ENCODE assay signal across 20 cellular contexts in genomic region chr5:146620031-146620662, GRCh38.
DNase-seq lines count a peak whose midpoint lies in the region; FAIRE-seq and TF ChIP-seq lines count a peak whose summit lies in the region.
"Had no signal": no experiment of that assay in that cellular context is flagged by ENCODE, and none has a peak within 500 bp of the region (broad histone marks: within the 10 kb centered on the region; RNA-seq: fewer than 3 reads in every experiment).

No MANE protein-coding gene starts in this region.

- H2BK120ac ChIP-seq in H9 (ENCODE audit: low read depth, low read length, poor library complexity, severe bottlenecking), result no peak overlapping the region

- no peak overlapping the region for H2AK5ac ChIP-seq in H9 (ENCODE audit: insufficient read length, low read length)

- H2BK5ac ChIP-seq in H9 (ENCODE audit: insufficient read length, low read length), result no peak overlapping the region

- FAIRE-seq in D721Med (lab: Jason Lieb, UNC), result no peak
- FAIRE-seq: G401.6 had no signal

- in situ Hi-C loops in G401 (cut with HindIII; ENCODE audit: low sequenced_read_pairs) (no loop called here), GM23248 (cut with MboI) (no loop called here)

- H2AFZ ChIP-seq in H9 (ENCODE audit: low read length) (no peak overlapping the region), GM23248 (no peak overlapping the region)

- H3K4me3 ChIP-seq in dorsolateral prefrontal cortex (no peak overlapping the region), GM23248 (no peak overlapping the region)
- H3K4me3 ChIP-seq: SK-N-MC had no signal

- no peak overlapping the region for H3K23ac ChIP-seq in H9 (ENCODE audit: insufficient read length, low read depth, low read length)

- TF ChIP-seq CTCF in H9 (conservative IDR thresholded peaks at IDR 0.05) (no peak), dorsolateral prefrontal cortex (IDR thresholded peaks at IDR 0.05 in 54 of 56, conservative IDR thresholded peaks at IDR 0.05 in 2 of 56; ENCODE audit: low read depth in 1 of 56, partially characterized antibody in 56 of 56) (no peak), D721Med (IDR thresholded peaks at IDR 0.05; ENCODE audit: insufficient read depth, missing control alignments) (no peak)

- no peak overlapping the region for H3K4me2 ChIP-seq in H9 (ENCODE audit: insufficient read depth, insufficient read length, low read length)
- no peak overlapping the region for H3K4me2 ChIP-seq in GM23248 (ENCODE audit: unreplicated experiment)

- H3K79me1 ChIP-seq in H9 (ENCODE audit: insufficient read depth, low read depth, low read length, poor library complexity, severe bottlenecking), result no peaks in the 10 kb centered on the region

- H3K23me2 ChIP-seq in H9 (ENCODE audit: insufficient read length, low read depth, low read length, poor library complexity, severe bottlenecking), result no peaks in the 10 kb centered on the region

- H2BK20ac ChIP-seq in H9 (ENCODE audit: low read depth, low read length, poor library complexity, severe bottlenecking), result no peak overlapping the region

- no peaks in the 10 kb centered on the region for H3F3A ChIP-seq in GM23248 (ENCODE audit: insufficient read depth)

- H2BK12ac ChIP-seq in H9 (ENCODE audit: insufficient read length, low read depth, low read length), result no peak overlapping the region

- no peak overlapping the region for H3K18ac ChIP-seq in H9 (ENCODE audit: insufficient read length, low read depth, low read length)

- H3K4me1 ChIP-seq in H9 (ENCODE audit: insufficient read depth, low read length), result no peaks in the 10 kb centered on the region; the same call in 1 of the 2 replicates
- no peaks in the 10 kb centered on the region for H3K4me1 ChIP-seq in GM23248 (ENCODE audit: insufficient read depth)
- H3K4me1 ChIP-seq: BE2C had no signal

- DNase-seq in G401 (ENCODE audit: low spot score), result peak; percentile 77
- DNase-seq in H9, result no peak
- peak; percentile 61 for DNase-seq in NCI-H748 (lab: John Stamatoyannopoulos, UW; ENCODE audit: unreplicated experiment)
- DNase-seq in dorsolateral prefrontal cortex, result peak in 1 of 10 donors; percentile 30
- DNase-seq in D721Med (ENCODE audit: insufficient read length, low spot score), result no peak
- no peak for DNase-seq in GM23248
- DNase-seq in activated naive CD4-positive, alpha-beta T cell treated with Interleukin-2 at 50 U/mL for 16 hours, result no peak
- DNase-seq: BE2C; Calu3; CD4-positive, alpha-beta T cell; GOT3; KBM-7; NCI-H1048; NCI-H226; NCI-H526 treated with DMSO at 0.1 percent for 48 hours; Right ventricle myocardium superior; T-cell; T-helper 9 cell had no signal

- H3K27me3 ChIP-seq in H9 (ENCODE audit: insufficient read depth, low read length) (no peaks in the 10 kb centered on the region), dorsolateral prefrontal cortex (no peaks in the 10 kb centered on the region), GM23248 (replicated peaks; ENCODE audit: insufficient read depth) (no peaks in the 10 kb centered on the region)
- H3K27me3 ChIP-seq: BE2C had no signal

- intact Hi-C loops in dorsolateral prefrontal cortex (cut with DNase I), result no loop called here

- H3K27ac Mint-ChIP-seq in H9, result peak overlapping the region; percentile 21 to 43 (median 28); a peak in 3 of 7 replicates
- H3K27ac Mint-ChIP-seq: CD4-positive, alpha-beta T cell; T-cell had no signal

- H4K5ac ChIP-seq in H9 (ENCODE audit: insufficient read length, low read depth, low read length), result no peak overlapping the region

- H3K9me3 ChIP-seq in H9 (ENCODE audit: control insufficient read depth, low read depth, low read length), result no peaks in the 10 kb centered on the region
- H3K9me3 ChIP-seq in GM23248 (ENCODE audit: low read depth), result no peaks in the 10 kb centered on the region
- H3K9me3 ChIP-seq: BE2C had no signal

- H3K9me3 Mint-ChIP-seq in H9, result peaks cover 16 to 20% of the 10 kb centered on the region in 2 experiments

- H3K79me2 ChIP-seq in H9 (ENCODE audit: insufficient read depth, low read length), result no peaks in the 10 kb centered on the region
- H3K79me2 ChIP-seq in GM23248 (ENCODE audit: insufficient read depth), result no peaks in the 10 kb centered on the region

- no peak overlapping the region for H4K91ac ChIP-seq in H9 (ENCODE audit: insufficient read length, low read depth, low read length)

- no peaks in the 10 kb centered on the region for H3K27me3 Mint-ChIP-seq in H9 (ENCODE audit: low read depth)
- H3K27me3 Mint-ChIP-seq: CD4-positive, alpha-beta T cell had no signal

- no peak overlapping the region for H3K14ac ChIP-seq in H9 (ENCODE audit: insufficient read depth, low read length)

- H2BK15ac ChIP-seq in H9 (ENCODE audit: low read depth, low read length), result no peak overlapping the region

- peaks cover 17 to 27% of the 10 kb centered on the region in 2 experiments for H3K4me1 Mint-ChIP-seq in H9
- H3K4me1 Mint-ChIP-seq: T-cell had no signal

- no peak overlapping the region for H4K8ac ChIP-seq in H9 (replicated peaks; ENCODE audit: insufficient read length, low read depth, low read length)

- H4K20me1 ChIP-seq in H9 (ENCODE audit: control insufficient read depth, insufficient read depth, insufficient read length) (no peaks in the 10 kb centered on the region), GM23248 (ENCODE audit: insufficient read depth) (no peaks in the 10 kb centered on the region)

- H3K4ac ChIP-seq in H9 (ENCODE audit: low read depth, low read length), result no peak overlapping the region

- H3K9me2 ChIP-seq in GM23248 (ENCODE audit: insufficient read depth), result no peaks in the 10 kb centered on the region

- peaks cover 16 to 25% (median 23%) of the 10 kb centered on the region in 3 experiments for H3K36me3 Mint-ChIP-seq in H9 (ENCODE audit: insufficient read depth in 1 of 3, low read depth in 3 of 3)
- H3K36me3 Mint-ChIP-seq: T-cell had no signal

- no peak overlapping the region for H3K4me3 Mint-ChIP-seq in H9
- H3K4me3 Mint-ChIP-seq: CD4-positive, alpha-beta T cell; T-cell had no signal

- WGBS in H9 (ENCODE audit: extremely low coverage, insufficient read length, low lambda C conversion rate), result no CpG with 5 or more reads among the region's 10 CpGs
- WGBS in GM23248 (ENCODE audit: low coverage in 1 of 2, low lambda C conversion rate in 2 of 2, missing lambda C conversion rate in 2 of 2), 2 experiments, result 39 to 43% methylated on average over 10 of the region's 10 CpGs

- H3K9ac ChIP-seq in H9 (ENCODE audit: extremely low read depth, insufficient read length, low read length) (no peak overlapping the region), GM23248 (no peak overlapping the region)

- no peak overlapping the region for H3K27ac ChIP-seq in H9 (ENCODE audit: insufficient read length, low read depth, low read length)
- peak overlapping the region in 39 of 59 donors; percentile 5 to 69 (median 44) for H3K27ac ChIP-seq in dorsolateral prefrontal cortex
- H3K27ac ChIP-seq in GM23248, result no peak overlapping the region
- H3K27ac ChIP-seq: SK-N-MC had no signal

- H3T11ph ChIP-seq in H9 (ENCODE audit: low read length), result no peak overlapping the region

- H3K56ac ChIP-seq in H9 (ENCODE audit: insufficient read length, low read depth, low read length), result no peak overlapping the region

- H3K36me3 ChIP-seq in GM23248 (ENCODE audit: low read depth), result no peaks in the 10 kb centered on the region
- H3K36me3 ChIP-seq: BE2C had no signal

Comparison
In these comparisons a context has a peak if more than half of its experiments do, and no peak if none do; other contexts are left out.
1. DNase-seq: peak in G401 (single experiment) and NCI-H748 (single experiment); none in H9 (single experiment), D721Med (single experiment), GM23248 (single experiment) and activated naive CD4-positive, alpha-beta T cell treated with Interleukin-2 at 50 U/mL for 16 hours (single experiment).
2. H3K27ac ChIP-seq: peak in dorsolateral prefrontal cortex (39 of 59); none in H9 (single experiment) and GM23248 (single experiment).